In genomic region chr4:4780634-4781287, GRCh38 we compare ENCODE assay signal across 16 cellular contexts.
DNase-seq lines count a peak whose midpoint lies in the region; ATAC-seq, FAIRE-seq and TF ChIP-seq lines count a peak whose summit lies in the region.
"Had no signal": no experiment of that assay in that cellular context is flagged by ENCODE, and none has a peak within 500 bp of the region (broad histone marks: within the 10 kb centered on the region; RNA-seq: fewer than 3 reads in every experiment).

No MANE protein-coding gene starts in this region.

- FAIRE-seq in bronchial epithelial cell (lab: Jason Lieb, UNC) = no peak
- FAIRE-seq: pancreas had no signal

- no peaks in the 10 kb centered on the region for H3K36me3 Mint-ChIP-seq in natural killer cell
- H3K36me3 Mint-ChIP-seq: activated naive CD8-positive, alpha-beta T cell; immature natural killer cell had no signal

- no peaks in the 10 kb centered on the region for H3K27me3 ChIP-seq in bronchial epithelial cell (ENCODE audit: control insufficient read depth, insufficient read depth, low read length)
- H3K27me3 ChIP-seq: gastrocnemius medialis, pancreas had no signal

- no peaks in the 10 kb centered on the region for H3K4me1 Mint-ChIP-seq in natural killer cell
- H3K4me1 Mint-ChIP-seq: activated B cell treated with CpG ODN at 0.5 μM for 24 hours, immature natural killer cell had no signal

- TF ChIP-seq CTCF in AG09319 (IDR thresholded peaks at IDR 0.05; ENCODE audit: low read depth, low read length) = peak; percentile 40
- TF ChIP-seq CTCF in bronchial epithelial cell (IDR thresholded peaks at IDR 0.05; ENCODE audit: insufficient read depth, low read length, severe bottlenecking) = no peak
- TF ChIP-seq CTCF in natural killer cell (IDR thresholded peaks at IDR 0.05) = no peak

- no peaks in the 10 kb centered on the region for H3K36me3 ChIP-seq in bronchial epithelial cell (ENCODE audit: control insufficient read depth, insufficient read depth, low read length)
- H3K36me3 ChIP-seq: gastrocnemius medialis, pancreas had no signal

- intact Hi-C loops in natural killer cell (cut with micrococcal nuclease) = no loop called here

- H3K27ac Mint-ChIP-seq in natural killer cell = no peak overlapping the region
- H3K27ac Mint-ChIP-seq: activated B cell treated with CpG ODN at 0.5 μM for 24 hours; activated naive CD8-positive, alpha-beta T cell; immature natural killer cell had no signal

- ATAC-seq in natural killer cell (no peak), GM21529 (IDR thresholded peaks at IDR 0.05; ENCODE audit: unreplicated experiment) (no peak)
- ATAC-seq: gastrocnemius medialis, pancreas had no signal

- DNase-seq in AG09319 (ENCODE audit: extremely low read depth, low read depth) (peak; percentile 69), LHCN-M2 (ENCODE audit: low read depth) (peak; percentile 52), bronchial epithelial cell (ENCODE audit: low read depth) (peak; percentile 74), kidney tubule cell (ENCODE audit: low spot score) (peak; percentile 73), natural killer cell (no peak), GF-D8 (lab: John Stamatoyannopoulos, UW) (no peak), 8988T (no peak)
- DNase-seq: activated B cell treated with CpG ODN at 0.5 μM for 24 hours; activated CD8-positive, alpha-beta memory T cell treated with anti-CD3 and anti-CD28 coated beads, Interleukin-2, amount 50 U/mL, for 48 hours; cortex of kidney; gastrocnemius medialis; immature natural killer cell; NCI-H510A treated with DMSO at 0.1 percent for 48 hours; pancreas had no signal

- H3K9me3 Mint-ChIP-seq in natural killer cell = no peaks in the 10 kb centered on the region

- no peak overlapping the region for H3K4me3 ChIP-seq in bronchial epithelial cell (ENCODE audit: low read depth, low read length)
- H3K4me3 ChIP-seq: gastrocnemius medialis, pancreas had no signal

- no peak overlapping the region for H3K4me3 Mint-ChIP-seq in natural killer cell
- H3K4me3 Mint-ChIP-seq: activated B cell treated with CpG ODN at 0.5 μM for 24 hours; activated naive CD8-positive, alpha-beta T cell; immature natural killer cell had no signal

- H3K27me3 Mint-ChIP-seq in natural killer cell (ENCODE audit: low read depth in 2 of 2) = peaks cover 0 to 4% of the 10 kb centered on the region in 2 donors
- H3K27me3 Mint-ChIP-seq: activated naive CD8-positive, alpha-beta T cell had no signal

Comparison
In these comparisons a context has a peak if more than half of its experiments do, and no peak if none do; other contexts are left out.
1. DNase-seq: peak in AG09319 (single experiment), LHCN-M2 (single experiment), bronchial epithelial cell (single experiment) and kidney tubule cell (single experiment); none in natural killer cell (single experiment), GF-D8 (single experiment) and 8988T (single experiment).